Comparison of ENCODE assay signal across 1 cellular context in the genomic region with DNA sequence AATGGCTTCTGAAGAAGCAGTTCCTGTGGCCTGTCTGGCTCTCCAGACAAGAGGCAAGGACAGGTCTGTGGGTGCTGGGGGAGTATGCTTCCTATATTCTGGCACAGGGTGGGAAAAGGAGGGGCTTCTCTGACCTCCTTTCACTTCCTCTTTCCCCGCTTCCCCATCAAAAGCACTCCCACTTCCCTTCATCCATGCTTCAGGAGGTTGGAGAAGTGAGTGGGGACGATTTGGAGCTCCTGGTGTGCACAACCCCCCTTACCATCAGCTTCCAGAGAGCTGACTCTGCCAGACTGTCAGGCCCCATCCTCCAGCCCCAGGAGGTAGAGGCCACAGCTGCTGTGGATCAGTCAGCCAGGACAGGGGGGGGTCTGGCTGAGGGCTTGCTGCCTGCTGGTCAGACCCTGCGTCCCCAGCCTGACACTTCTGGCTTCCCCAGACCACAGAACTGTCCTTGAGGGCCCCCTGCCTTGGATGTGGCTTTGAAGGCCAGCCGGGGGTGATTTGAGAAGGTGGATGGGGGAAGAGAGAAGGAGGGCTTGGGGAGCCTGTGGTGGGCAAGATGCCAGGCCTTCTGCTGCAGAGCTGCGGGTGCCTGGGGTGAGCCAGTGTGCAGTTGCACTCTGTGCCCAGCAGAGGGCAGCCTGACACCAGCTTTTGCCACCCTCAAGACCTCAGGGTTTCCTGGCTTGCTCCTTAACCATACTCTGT.
A peak's percentile ranks its signal among the peaks of the same experiment; 100 is the strongest.
TF ChIP-seq lines count a peak whose summit lies in the region.

No MANE protein-coding gene starts in this region.

TF ChIP-seq in IMR-90, 13 proteins besides CTCF, POLR2A, EP300 and RAD21:
- TF ChIP-seq SMC3 (IDR thresholded peaks at IDR 0.05; ENCODE audit: low read depth, low read length) (peak; percentile 92), MAZ (IDR thresholded peaks at IDR 0.05; ENCODE audit: borderline replicate concordance, low read depth, low read length) (peak; percentile 84; the same call in 1 of the 2 replicates), MXI1 (IDR thresholded peaks at IDR 0.05; ENCODE audit: borderline replicate concordance, low read depth, low read length) (peak; percentile 47; the same call in 1 of the 2 replicates), MAFK (IDR thresholded peaks at IDR 0.05; ENCODE audit: low read depth, low read length) (no peak), CHD1 (IDR thresholded peaks at IDR 0.05; ENCODE audit: low read depth, low read length) (no peak), RCOR1 (IDR thresholded peaks at IDR 0.05; ENCODE audit: insufficient replicate concordance, low read length) (peak; percentile 49)
